1 cellular context compared by ENCODE assay signal in genomic region chr2:230864605-230865323, GRCh38.
TF ChIP-seq lines count a peak whose summit lies in the region.

Gene ITM2C, plus strand, starts transcription at chr2:230864942. Its CDS starts 84 bp downstream, at chr2:230865026.

TF ChIP-seq in HepG2, 621 proteins besides CTCF, POLR2A, EP300 and RAD21 (continued from another document and continues in another):
- TF ChIP-seq ZNF367 (CRISPR knock-in tag; IDR thresholded peaks at IDR 0.05; ENCODE audit: borderline replicate concordance) (no peak), ZNF609 (CRISPR knock-in tag; IDR thresholded peaks at IDR 0.05; ENCODE audit: borderline replicate concordance) (0 out of 2 replicates have a peak, but pooled peaks have one; percentile 17), PLRG1 (conservative IDR thresholded peaks at IDR 0.05) (no peak), ZNF276 (CRISPR knock-in tag; IDR thresholded peaks at IDR 0.05; ENCODE audit: low read depth) (no peak; the same call in 1 of the 2 replicates), TOPORS (CRISPR knock-in tag; IDR thresholded peaks at IDR 0.05) (no peak), KLF15 (CRISPR knock-in tag; IDR thresholded peaks at IDR 0.05; ENCODE audit: borderline replicate concordance) (no peak), ZNF30 (CRISPR knock-in tag; IDR thresholded peaks at IDR 0.05) (no peak), MLLT10 (CRISPR knock-in tag; IDR thresholded peaks at IDR 0.05) (no peak), TOE1 (CRISPR knock-in tag; IDR thresholded peaks at IDR 0.05) (no peak), ZFP1 (CRISPR knock-in tag; IDR thresholded peaks at IDR 0.05) (no peak), ZNF572 (CRISPR knock-in tag; IDR thresholded peaks at IDR 0.05) (no peak), ZIK1 (CRISPR knock-in tag; IDR thresholded peaks at IDR 0.05; ENCODE audit: borderline replicate concordance, low read depth) (no peak), ZNF615 (CRISPR knock-in tag; IDR thresholded peaks at IDR 0.05; ENCODE audit: borderline replicate concordance) (no peak), RAD51 (IDR thresholded peaks at IDR 0.05; ENCODE audit: borderline replicate concordance) (no peak), ZNF121 (CRISPR knock-in tag; IDR thresholded peaks at IDR 0.05) (no peak), SAP130 (CRISPR knock-in tag; IDR thresholded peaks at IDR 0.05; ENCODE audit: low read depth) (peak; percentile 90), ZNF639 (CRISPR knock-in tag; conservative IDR thresholded peaks at IDR 0.05) (peak; percentile 64; the same call in 1 of the 2 replicates), KLF12 (CRISPR knock-in tag; IDR thresholded peaks at IDR 0.05; ENCODE audit: borderline replicate concordance) (0 out of 2 replicates have a peak, but pooled peaks have one; percentile 23), MZF1 (CRISPR knock-in tag; IDR thresholded peaks at IDR 0.05; ENCODE audit: borderline replicate concordance) (no peak), ZFP62 (CRISPR knock-in tag; IDR thresholded peaks at IDR 0.05) (no peak), SIX1 (CRISPR knock-in tag; IDR thresholded peaks at IDR 0.05; ENCODE audit: borderline replicate concordance) (no peak), HNRNPLL (IDR thresholded peaks at IDR 0.05; ENCODE audit: low read depth, low read length, poor library complexity, severe bottlenecking) (peak; percentile 39), ZFP36 (IDR thresholded peaks at IDR 0.05; ENCODE audit: borderline replicate concordance, low read depth, low read length, partially characterized antibody) (no peak), ZNF251 (CRISPR knock-in tag; IDR thresholded peaks at IDR 0.05) (no peak), SRSF4 (IDR thresholded peaks at IDR 0.05; ENCODE audit: low read depth, low read length, poor library complexity, severe bottlenecking) (no peak), NFE2 (CRISPR knock-in tag; IDR thresholded peaks at IDR 0.05) (no peak), EZH2 (conservative IDR thresholded peaks at IDR 0.05; ENCODE audit: low read depth, low read length) (no peak), ZNF446 (CRISPR knock-in tag; IDR thresholded peaks at IDR 0.05) (no peak; the same call in 1 of the 2 replicates), ZNF44 (CRISPR knock-in tag; IDR thresholded peaks at IDR 0.05) (0 out of 2 replicates have a peak, but pooled peaks have one; percentile 54), FOXJ3 (CRISPR knock-in tag; IDR thresholded peaks at IDR 0.05; ENCODE audit: borderline replicate concordance) (no peak), ZBTB3 (CRISPR knock-in tag; IDR thresholded peaks at IDR 0.05; ENCODE audit: borderline replicate concordance, low read depth) (no peak), ZSCAN29 (CRISPR knock-in tag; conservative IDR thresholded peaks at IDR 0.05) (no peak), ZFP36L2 (CRISPR knock-in tag; IDR thresholded peaks at IDR 0.05) (no peak)
- TF ChIP-seq, protein P1, sequence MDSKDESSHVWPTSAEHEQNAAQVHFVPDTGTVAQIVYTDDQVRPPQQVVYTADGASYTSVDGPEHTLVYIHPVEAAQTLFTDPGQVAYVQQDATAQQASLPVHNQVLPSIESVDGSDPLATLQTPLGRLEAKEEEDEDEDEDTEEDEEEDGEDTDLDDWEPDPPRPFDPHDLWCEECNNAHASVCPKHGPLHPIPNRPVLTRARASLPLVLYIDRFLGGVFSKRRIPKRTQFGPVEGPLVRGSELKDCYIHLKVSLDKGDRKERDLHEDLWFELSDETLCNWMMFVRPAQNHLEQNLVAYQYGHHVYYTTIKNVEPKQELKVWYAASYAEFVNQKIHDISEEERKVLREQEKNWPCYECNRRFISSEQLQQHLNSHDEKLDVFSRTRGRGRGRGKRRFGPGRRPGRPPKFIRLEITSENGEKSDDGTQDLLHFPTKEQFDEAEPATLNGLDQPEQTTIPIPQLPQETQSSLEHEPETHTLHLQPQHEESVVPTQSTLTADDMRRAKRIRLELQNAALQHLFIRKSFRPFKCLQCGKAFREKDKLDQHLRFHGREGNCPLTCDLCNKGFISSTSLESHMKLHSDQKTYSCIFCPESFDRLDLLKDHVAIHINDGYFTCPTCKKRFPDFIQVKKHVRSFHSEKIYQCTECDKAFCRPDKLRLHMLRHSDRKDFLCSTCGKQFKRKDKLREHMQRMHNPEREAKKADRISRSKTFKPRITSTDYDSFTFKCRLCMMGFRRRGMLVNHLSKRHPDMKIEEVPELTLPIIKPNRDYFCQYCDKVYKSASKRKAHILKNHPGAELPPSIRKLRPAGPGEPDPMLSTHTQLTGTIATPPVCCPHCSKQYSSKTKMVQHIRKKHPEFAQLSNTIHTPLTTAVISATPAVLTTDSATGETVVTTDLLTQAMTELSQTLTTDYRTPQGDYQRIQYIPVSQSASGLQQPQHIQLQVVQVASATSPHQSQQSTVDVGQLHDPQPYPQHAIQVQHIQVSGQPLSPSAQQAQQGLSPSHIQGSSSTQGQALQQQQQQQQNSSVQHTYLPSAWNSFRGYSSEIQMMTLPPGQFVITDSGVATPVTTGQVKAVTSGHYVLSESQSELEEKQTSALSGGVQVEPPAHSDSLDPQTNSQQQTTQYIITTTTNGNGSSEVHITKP (CRISPR knock-in tag; IDR thresholded peaks at IDR 0.05; ENCODE audit: low read depth): no peak
- TF ChIP-seq, protein P2, sequence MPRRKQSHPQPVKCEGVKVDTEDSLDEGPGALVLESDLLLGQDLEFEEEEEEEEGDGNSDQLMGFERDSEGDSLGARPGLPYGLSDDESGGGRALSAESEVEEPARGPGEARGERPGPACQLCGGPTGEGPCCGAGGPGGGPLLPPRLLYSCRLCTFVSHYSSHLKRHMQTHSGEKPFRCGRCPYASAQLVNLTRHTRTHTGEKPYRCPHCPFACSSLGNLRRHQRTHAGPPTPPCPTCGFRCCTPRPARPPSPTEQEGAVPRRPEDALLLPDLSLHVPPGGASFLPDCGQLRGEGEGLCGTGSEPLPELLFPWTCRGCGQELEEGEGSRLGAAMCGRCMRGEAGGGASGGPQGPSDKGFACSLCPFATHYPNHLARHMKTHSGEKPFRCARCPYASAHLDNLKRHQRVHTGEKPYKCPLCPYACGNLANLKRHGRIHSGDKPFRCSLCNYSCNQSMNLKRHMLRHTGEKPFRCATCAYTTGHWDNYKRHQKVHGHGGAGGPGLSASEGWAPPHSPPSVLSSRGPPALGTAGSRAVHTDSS (CRISPR knock-in tag; conservative IDR thresholded peaks at IDR 0.05): no peak; the same call in 1 of the 2 replicates
- TF ChIP-seq, protein P3, sequence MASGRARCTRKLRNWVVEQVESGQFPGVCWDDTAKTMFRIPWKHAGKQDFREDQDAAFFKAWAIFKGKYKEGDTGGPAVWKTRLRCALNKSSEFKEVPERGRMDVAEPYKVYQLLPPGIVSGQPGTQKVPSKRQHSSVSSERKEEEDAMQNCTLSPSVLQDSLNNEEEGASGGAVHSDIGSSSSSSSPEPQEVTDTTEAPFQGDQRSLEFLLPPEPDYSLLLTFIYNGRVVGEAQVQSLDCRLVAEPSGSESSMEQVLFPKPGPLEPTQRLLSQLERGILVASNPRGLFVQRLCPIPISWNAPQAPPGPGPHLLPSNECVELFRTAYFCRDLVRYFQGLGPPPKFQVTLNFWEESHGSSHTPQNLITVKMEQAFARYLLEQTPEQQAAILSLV (CRISPR knock-in tag; IDR thresholded peaks at IDR 0.05; ENCODE audit: borderline replicate concordance): peak; percentile 73; the same call in 1 of the 2 replicates
- TF ChIP-seq, protein P4, sequence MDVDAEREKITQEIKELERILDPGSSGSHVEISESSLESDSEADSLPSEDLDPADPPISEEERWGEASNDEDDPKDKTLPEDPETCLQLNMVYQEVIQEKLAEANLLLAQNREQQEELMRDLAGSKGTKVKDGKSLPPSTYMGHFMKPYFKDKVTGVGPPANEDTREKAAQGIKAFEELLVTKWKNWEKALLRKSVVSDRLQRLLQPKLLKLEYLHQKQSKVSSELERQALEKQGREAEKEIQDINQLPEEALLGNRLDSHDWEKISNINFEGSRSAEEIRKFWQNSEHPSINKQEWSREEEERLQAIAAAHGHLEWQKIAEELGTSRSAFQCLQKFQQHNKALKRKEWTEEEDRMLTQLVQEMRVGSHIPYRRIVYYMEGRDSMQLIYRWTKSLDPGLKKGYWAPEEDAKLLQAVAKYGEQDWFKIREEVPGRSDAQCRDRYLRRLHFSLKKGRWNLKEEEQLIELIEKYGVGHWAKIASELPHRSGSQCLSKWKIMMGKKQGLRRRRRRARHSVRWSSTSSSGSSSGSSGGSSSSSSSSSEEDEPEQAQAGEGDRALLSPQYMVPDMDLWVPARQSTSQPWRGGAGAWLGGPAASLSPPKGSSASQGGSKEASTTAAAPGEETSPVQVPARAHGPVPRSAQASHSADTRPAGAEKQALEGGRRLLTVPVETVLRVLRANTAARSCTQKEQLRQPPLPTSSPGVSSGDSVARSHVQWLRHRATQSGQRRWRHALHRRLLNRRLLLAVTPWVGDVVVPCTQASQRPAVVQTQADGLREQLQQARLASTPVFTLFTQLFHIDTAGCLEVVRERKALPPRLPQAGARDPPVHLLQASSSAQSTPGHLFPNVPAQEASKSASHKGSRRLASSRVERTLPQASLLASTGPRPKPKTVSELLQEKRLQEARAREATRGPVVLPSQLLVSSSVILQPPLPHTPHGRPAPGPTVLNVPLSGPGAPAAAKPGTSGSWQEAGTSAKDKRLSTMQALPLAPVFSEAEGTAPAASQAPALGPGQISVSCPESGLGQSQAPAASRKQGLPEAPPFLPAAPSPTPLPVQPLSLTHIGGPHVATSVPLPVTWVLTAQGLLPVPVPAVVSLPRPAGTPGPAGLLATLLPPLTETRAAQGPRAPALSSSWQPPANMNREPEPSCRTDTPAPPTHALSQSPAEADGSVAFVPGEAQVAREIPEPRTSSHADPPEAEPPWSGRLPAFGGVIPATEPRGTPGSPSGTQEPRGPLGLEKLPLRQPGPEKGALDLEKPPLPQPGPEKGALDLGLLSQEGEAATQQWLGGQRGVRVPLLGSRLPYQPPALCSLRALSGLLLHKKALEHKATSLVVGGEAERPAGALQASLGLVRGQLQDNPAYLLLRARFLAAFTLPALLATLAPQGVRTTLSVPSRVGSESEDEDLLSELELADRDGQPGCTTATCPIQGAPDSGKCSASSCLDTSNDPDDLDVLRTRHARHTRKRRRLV (CRISPR knock-in tag; IDR thresholded peaks at IDR 0.05): no peak
- TF ChIP-seq, protein P5, sequence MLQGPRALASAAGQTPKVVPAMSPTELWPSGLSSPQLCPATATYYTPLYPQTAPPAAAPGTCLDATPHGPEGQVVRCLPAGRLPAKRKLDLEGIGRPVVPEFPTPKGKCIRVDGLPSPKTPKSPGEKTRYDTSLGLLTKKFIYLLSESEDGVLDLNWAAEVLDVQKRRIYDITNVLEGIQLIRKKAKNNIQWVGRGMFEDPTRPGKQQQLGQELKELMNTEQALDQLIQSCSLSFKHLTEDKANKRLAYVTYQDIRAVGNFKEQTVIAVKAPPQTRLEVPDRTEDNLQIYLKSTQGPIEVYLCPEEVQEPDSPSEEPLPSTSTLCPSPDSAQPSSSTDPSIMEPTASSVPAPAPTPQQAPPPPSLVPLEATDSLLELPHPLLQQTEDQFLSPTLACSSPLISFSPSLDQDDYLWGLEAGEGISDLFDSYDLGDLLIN (CRISPR knock-in tag; IDR thresholded peaks at IDR 0.05; ENCODE audit: borderline replicate concordance): no peak
